Comparison of ENCODE assay signal across 8 cellular contexts in the genomic region with DNA sequence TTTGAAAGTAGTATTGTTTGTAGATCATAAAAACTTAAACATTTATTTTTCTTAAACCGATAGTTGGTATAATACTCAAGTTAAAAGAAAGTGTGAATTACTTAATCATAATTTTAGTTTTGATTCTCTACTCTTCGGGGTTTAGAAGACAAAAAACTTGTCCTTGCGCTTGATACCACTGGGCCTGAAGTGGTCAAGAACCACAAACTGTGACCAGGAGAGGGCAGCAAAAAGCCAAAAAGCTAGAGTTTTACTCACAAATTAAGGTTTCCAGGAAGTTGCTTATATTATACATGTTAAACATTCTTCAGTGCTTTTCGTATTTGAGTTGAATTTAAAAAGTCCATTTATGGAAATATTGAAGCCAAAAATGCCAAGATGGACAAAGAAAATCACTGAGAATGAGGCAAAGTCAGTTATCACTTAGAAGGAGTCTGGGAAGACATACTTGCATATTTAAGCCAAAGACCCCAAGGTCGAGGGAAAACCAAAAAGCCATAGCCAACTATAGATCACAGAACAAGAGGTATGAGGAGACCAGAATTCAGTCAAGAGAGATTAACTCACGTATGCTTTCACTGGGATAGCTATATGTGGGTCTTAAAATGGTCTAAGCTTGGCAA. TPM values are rescaled to one million over a fixed set of nuclear protein-coding genes. Genes with fewer than 3 reads are reported as not detected.
DNase-seq lines count a peak whose midpoint lies in the region; ATAC-seq and TF ChIP-seq lines count a peak whose summit lies in the region.

No MANE protein-coding gene starts in this region.

- H4K20me1 ChIP-seq in GM23338 (replicated peaks; ENCODE audit: insufficient read depth) = no peaks in the 10 kb centered on the region

- peaks cover 3% of the 10 kb centered on the region; the same call in 1 of the 2 replicates for H3K4me1 ChIP-seq in GM23338 (ENCODE audit: insufficient read depth)
- no peaks in the 10 kb centered on the region for H3K4me1 ChIP-seq in esophagus muscularis mucosa
- H3K4me1 ChIP-seq in tibial nerve = no peaks in the 10 kb centered on the region

- H3K9me3 ChIP-seq in esophagus muscularis mucosa (no peaks in the 10 kb centered on the region), tibial nerve (no peaks in the 10 kb centered on the region)

- H3K27ac Mint-ChIP-seq in GM23338 = 0 out of 2 replicates have a peak overlapping the region, but pooled peaks have one; percentile 4

- no peaks in the 10 kb centered on the region for H3F3A ChIP-seq in GM23338 (replicated peaks; ENCODE audit: low read depth)

- no peak overlapping the region for H3K4me3 ChIP-seq in GM23338
- H3K4me3 ChIP-seq in esophagus muscularis mucosa = no peak overlapping the region
- no peak overlapping the region for H3K4me3 ChIP-seq in tibial nerve

- no peaks in the 10 kb centered on the region for H3K36me3 ChIP-seq in GM23338 (ENCODE audit: insufficient read depth)
- peaks cover 0 to 17% (median 2%) of the 10 kb centered on the region in 4 donors for H3K36me3 ChIP-seq in esophagus muscularis mucosa
- H3K36me3 ChIP-seq in tibial nerve = peaks cover 0 to 35% (median 0%) of the 10 kb centered on the region in 3 donors

- H3K36me3 Mint-ChIP-seq in GM23338 (ENCODE audit: low read depth) = no peaks in the 10 kb centered on the region

- CTCF ChIA-PET in RWPE1 (lab: Yijun Ruan, JAX) = no interaction called here

- no peak for TF ChIP-seq EP300 in esophagus muscularis mucosa (IDR thresholded peaks at IDR 0.05)
- TF ChIP-seq EP300 in tibial nerve (IDR thresholded peaks at IDR 0.05) = no peak

- no peaks in the 10 kb centered on the region for H3K9me2 ChIP-seq in GM23338 (ENCODE audit: insufficient read depth)

- TF ChIP-seq POLR2A in esophagus muscularis mucosa (IDR thresholded peaks at IDR 0.05; ENCODE audit: low read depth) (no peak), tibial nerve (IDR thresholded peaks at IDR 0.05) (no peak)

- peaks cover 5% of the 10 kb centered on the region for H3K27me3 Mint-ChIP-seq in GM23338 (ENCODE audit: insufficient read depth, low read depth, poor library complexity)

- no peak overlapping the region for H3K4me3 Mint-ChIP-seq in GM23338

- H3K27me3 ChIP-seq in GM23338 (ENCODE audit: insufficient read depth) (no peaks in the 10 kb centered on the region), esophagus muscularis mucosa (no peaks in the 10 kb centered on the region), tibial nerve (no peaks in the 10 kb centered on the region)

- peak; percentile 36 for DNase-seq in CMK (ENCODE audit: low read depth)
- peak; percentile 83 for DNase-seq in GM23338 (ENCODE audit: low spot score)
- no peak for DNase-seq in RWPE1 (ENCODE audit: low spot score)
- DNase-seq in esophagus muscularis mucosa (ENCODE audit: extremely low spot score) = no peak
- DNase-seq in stimulated activated CD4-positive, alpha-beta T cell treated with anti-CD3 and anti-CD28 coated beads, Interleukin-15, amount 100 ng/mL, for 24 hours = peak; percentile 35
- DNase-seq in tibial nerve (ENCODE audit: low spot score in 2 of 2) = no peak

- no peak overlapping the region for H2AFZ ChIP-seq in GM23338

- peak; percentile 80 to 98 for TF ChIP-seq CTCF in GM23338 (conservative IDR thresholded peaks at IDR 0.05; ENCODE audit: low read depth in 2 of 2)
- TF ChIP-seq CTCF in RWPE1 (conservative IDR thresholded peaks at IDR 0.05; ENCODE audit: low read depth) = peak; percentile 39
- peak; percentile 28 to 52 (median 33) for TF ChIP-seq CTCF in esophagus muscularis mucosa (IDR thresholded peaks at IDR 0.05)
- TF ChIP-seq CTCF in tibial nerve (IDR thresholded peaks at IDR 0.05) = peak in 2 of 5 experiments; percentile 20 to 28

- H3K79me2 ChIP-seq in GM23338 (replicated peaks; ENCODE audit: insufficient read depth) = no peaks in the 10 kb centered on the region

- H3K4me2 ChIP-seq in GM23338 = no peak overlapping the region

- no peak overlapping the region for H3K27ac ChIP-seq in GM23338 (ENCODE audit: low read depth)
- no peak overlapping the region for H3K27ac ChIP-seq in RWPE1
- no peak overlapping the region for H3K27ac ChIP-seq in esophagus muscularis mucosa (replicated peaks in 1 of 4)
- H3K27ac ChIP-seq in tibial nerve = no peak overlapping the region

- ATAC-seq in GM23338 (peak; percentile 82), HG03095 (IDR thresholded peaks at IDR 0.05; ENCODE audit: unreplicated experiment) (no peak), GM21526 (IDR thresholded peaks at IDR 0.05; ENCODE audit: low FRiP score, unreplicated experiment) (no peak)

- 66% methylated on average over 6 of the region's 6 CpGs for WGBS in esophagus muscularis mucosa
- WGBS in tibial nerve, 2 donors = 68 to 74% methylated on average over 6 of the region's 6 CpGs

- peaks cover 5% of the 10 kb centered on the region; the same call in 2 of the 3 replicates for H3K4me1 Mint-ChIP-seq in GM23338

- intact Hi-C loops in esophagus muscularis mucosa (cut with DNase I) = no loop called here

- no peaks in the 10 kb centered on the region; the same call in 2 of the 3 replicates for H3K9me3 Mint-ChIP-seq in GM23338

- POLR2A ChIA-PET in RWPE1 (lab: Yijun Ruan, JAX; ENCODE audit: low non-redundant PET) = no interaction called here

TF ChIP-seq in GM23338, 12 proteins besides CTCF, POLR2A, EP300 and RAD21 (continues in another document):
- TF ChIP-seq CREB1 (CRISPR knock-in tag; IDR thresholded peaks at IDR 0.05; ENCODE audit: low read depth) = no peak
- no peak for TF ChIP-seq ZNF114 (CRISPR knock-in tag; IDR thresholded peaks at IDR 0.05)
- TF ChIP-seq JUNB (IDR thresholded peaks at IDR 0.05; ENCODE audit: unreplicated experiment) = no peak
- TF ChIP-seq NANOG (IDR thresholded peaks at IDR 0.05; ENCODE audit: borderline replicate concordance) = no peak
- TF ChIP-seq EZH2phosphoT487 (IDR thresholded peaks at IDR 0.05; ENCODE audit: unreplicated experiment) = no peak
- no peak for TF ChIP-seq EZH2 (IDR thresholded peaks at IDR 0.05; ENCODE audit: low read depth, unreplicated experiment)
- TF ChIP-seq ZNF331 (CRISPR knock-in tag; IDR thresholded peaks at IDR 0.05; ENCODE audit: low read depth) = no peak

RNA-seq across cellular contexts. Expression of a gene that starts 34.2 kb away (rescaled TPM):
- 4.2 and 7.0 TPM in 2 replicates for total RNA-seq in GM23338 (2014; rRNA removed; shearing (Covaris generic))
- polyA plus RNA-seq in GM23338 (2016; fragmentation: Nextera tagmentation; extraction: Ambion mirVana) = 4.8 and 4.9 TPM in 2 replicates
- total RNA-seq in esophagus muscularis mucosa (10 to 100 TPM in 1 of 4 donors, 1 to 10 TPM in 3; 5.1 to 17.9 (median 6.9) TPM), tibial nerve (10 to 100 TPM in 2 of 4 donors, 1 to 10 TPM in 2; 8.2 to 12.2 (median 10.2) TPM)

RNA-seq across cellular contexts. Expression of a gene that starts 34.5 kb away (rescaled TPM):
- total RNA-seq in GM23338 (2014; rRNA removed; shearing (Covaris generic)) = 38.4 and 49.4 TPM in 2 replicates
- 95.9 and 101 TPM in 2 replicates for polyA plus RNA-seq in GM23338 (2016; fragmentation: Nextera tagmentation; extraction: Ambion mirVana)
- total RNA-seq in esophagus muscularis mucosa = 10 to 100 TPM in 2 of 4 donors, 1 to 10 TPM in 2; 6.8 to 38.2 (median 11.1) TPM
- total RNA-seq in tibial nerve = 10 to 100 TPM; 11.5 to 38.0 (median 18.7) TPM

RNA-seq across cellular contexts. Expression of a gene that starts 35.7 kb away (rescaled TPM):
- total RNA-seq in GM23338 (2014; rRNA removed; shearing (Covaris generic)) = 68.9 and 71.9 TPM in 2 replicates
- polyA plus RNA-seq in GM23338 (2016; fragmentation: Nextera tagmentation; extraction: Ambion mirVana) = 17.4 and 20.9 TPM in 2 replicates
- total RNA-seq in esophagus muscularis mucosa = 10 to 100 TPM; 49.4 to 73.9 (median 61.5) TPM
- 10 to 100 TPM; 36.7 to 57.0 (median 50.8) TPM for total RNA-seq in tibial nerve

Comparison
In these comparisons a context has a peak if more than half of its experiments do, and no peak if none do; other contexts are left out.
1. DNase-seq: peak in CMK (single experiment), GM23338 (single experiment) and stimulated activated CD4-positive, alpha-beta T cell treated with anti-CD3 and anti-CD28 coated beads, Interleukin-15, amount 100 ng/mL, for 24 hours (single experiment); none in RWPE1 (single experiment), esophagus muscularis mucosa (single experiment) and tibial nerve (0 of 2).